8 cellular contexts compared by ENCODE assay signal in genomic region chr1:28371011-28371378, GRCh38. TPM values are rescaled to one million over a fixed set of nuclear protein-coding genes. Genes with fewer than 3 reads are reported as not detected.
DNase-seq lines count a peak whose midpoint lies in the region; ATAC-seq and TF ChIP-seq lines count a peak whose summit lies in the region.

No MANE protein-coding gene starts in this region.

- ATAC-seq in heart left ventricle (no peak), upper lobe of right lung (no peak), left lung (no peak)

- DNase-seq in heart left ventricle = no peak
- DNase-seq in right atrium auricular region (ENCODE audit: low spot score) = no peak
- no peak for DNase-seq in activated T-helper 1 cell treated with anti-CD3 and anti-CD28 coated beads, Interleukin-12 subunit alpha, Interleukin-12 subunit beta, Interleukin-2, Interleukin-4 antibody, amounts not matched to agents 30 ng/mL and 10 ng/mL and 1 ng/mL, durations not matched to agents 14 hours and 24 hours and 36 hours (ENCODE audit: low spot score)
- DNase-seq in upper lobe of right lung = no peak
- DNase-seq in NCI-H2196 treated with DMSO at 0.1 percent for 48 hours (lab: John Stamatoyannopoulos, UW; ENCODE audit: unreplicated experiment) = no peak
- no peak for DNase-seq in caudate nucleus (lab: John Stamatoyannopoulos, UW)
- no peak for DNase-seq in left lung

- TF ChIP-seq CTCF in heart left ventricle (IDR thresholded peaks at IDR 0.05) (no peak), right atrium auricular region (IDR thresholded peaks at IDR 0.05) (no peak), upper lobe of right lung (IDR thresholded peaks at IDR 0.05) (no peak), left lung (IDR thresholded peaks at IDR 0.05) (no peak)

- no peaks in the 10 kb centered on the region for H3K36me3 Mint-ChIP-seq in activated T-helper 1 cell treated with anti-CD3 and anti-CD28 coated beads, Interleukin-12 subunit alpha, Interleukin-12 subunit beta, Interleukin-2, Interleukin-4 antibody, amounts not matched to agents 30 ng/mL and 10 ng/mL and 1 ng/mL, durations not matched to agents 14 hours and 24 hours and 36 hours (ENCODE audit: low read depth)

- H3K27ac Mint-ChIP-seq in activated T-helper 1 cell treated with anti-CD3 and anti-CD28 coated beads, Interleukin-12 subunit alpha, Interleukin-12 subunit beta, Interleukin-2, Interleukin-4 antibody, amounts not matched to agents 30 ng/mL and 10 ng/mL and 1 ng/mL, durations not matched to agents 14 hours and 24 hours and 36 hours = no peak overlapping the region

- H3K27me3 ChIP-seq in heart left ventricle (no peaks in the 10 kb centered on the region), right atrium auricular region (no peaks in the 10 kb centered on the region), iPS-20b (ENCODE audit: insufficient read depth, low read length) (no peaks in the 10 kb centered on the region), upper lobe of right lung (no peaks in the 10 kb centered on the region), left lung (no peaks in the 10 kb centered on the region)

- intact Hi-C loops in heart left ventricle (cut with DNase I) (loop anchor here in 1 of 10 donors (5.0 kb wide), 1 partner anchor 124 kb away; no protein-coding TSS in a partner anchor), upper lobe of right lung (cut with DNase I) (no loop called here), left lung (cut with DNase I) (no loop called here)
- intact Hi-C loops in activated T-helper 1 cell treated with anti-CD3 and anti-CD28 coated beads, Interleukin-12 subunit alpha, Interleukin-12 subunit beta, Interleukin-2, Interleukin-4 antibody, amounts not matched to agents 30 ng/mL and 10 ng/mL and 1 ng/mL, durations not matched to agents 14 hours and 24 hours and 36 hours (cut with micrococcal nuclease) = no loop called here

- peak overlapping the region; percentile 91 for H3K4me3 Mint-ChIP-seq in activated T-helper 1 cell treated with anti-CD3 and anti-CD28 coated beads, Interleukin-12 subunit alpha, Interleukin-12 subunit beta, Interleukin-2, Interleukin-4 antibody, amounts not matched to agents 30 ng/mL and 10 ng/mL and 1 ng/mL, durations not matched to agents 14 hours and 24 hours and 36 hours

- H3K9ac ChIP-seq in iPS-20b (ENCODE audit: low read depth, low read length) = peak overlapping the region; percentile 90; the same call in 1 of the 2 replicates

- TF ChIP-seq POLR2A in heart left ventricle (IDR thresholded peaks at IDR 0.05) = no peak

- WGBS in heart left ventricle, 4 donors = 88 to 93% (median 90%) methylated on average over 5 of the region's 5 CpGs

- H3K9me3 ChIP-seq in heart left ventricle (no peaks in the 10 kb centered on the region), right atrium auricular region (no peaks in the 10 kb centered on the region), iPS-20b (ENCODE audit: insufficient read depth, low read depth, low read length) (no peaks in the 10 kb centered on the region), upper lobe of right lung (no peaks in the 10 kb centered on the region), left lung (no peaks in the 10 kb centered on the region)

- peaks cover 0 to 35% (median 15%) of the 10 kb centered on the region in 12 donors for H3K4me1 ChIP-seq in heart left ventricle
- peaks cover 0 to 17% of the 10 kb centered on the region in 2 donors for H3K4me1 ChIP-seq in right atrium auricular region
- peaks cover 8% of the 10 kb centered on the region; the same call in 1 of the 2 replicates for H3K4me1 ChIP-seq in iPS-20b (ENCODE audit: insufficient read depth, low read length)
- peaks cover 10% of the 10 kb centered on the region for H3K4me1 ChIP-seq in upper lobe of right lung
- H3K4me1 ChIP-seq in left lung = peaks cover 14 to 36% of the 10 kb centered on the region in 2 donors

- H3K9me3 Mint-ChIP-seq in activated T-helper 1 cell treated with anti-CD3 and anti-CD28 coated beads, Interleukin-12 subunit alpha, Interleukin-12 subunit beta, Interleukin-2, Interleukin-4 antibody, amounts not matched to agents 30 ng/mL and 10 ng/mL and 1 ng/mL, durations not matched to agents 14 hours and 24 hours and 36 hours = no peaks in the 10 kb centered on the region

- peaks cover 38% of the 10 kb centered on the region for H3K4me1 Mint-ChIP-seq in activated T-helper 1 cell treated with anti-CD3 and anti-CD28 coated beads, Interleukin-12 subunit alpha, Interleukin-12 subunit beta, Interleukin-2, Interleukin-4 antibody, amounts not matched to agents 30 ng/mL and 10 ng/mL and 1 ng/mL, durations not matched to agents 14 hours and 24 hours and 36 hours (ENCODE audit: low read depth)

- H3K36me3 ChIP-seq in heart left ventricle = no peaks in the 10 kb centered on the region
- no peaks in the 10 kb centered on the region for H3K36me3 ChIP-seq in right atrium auricular region
- peaks cover 6% of the 10 kb centered on the region; the same call in 1 of the 2 replicates for H3K36me3 ChIP-seq in iPS-20b (ENCODE audit: insufficient read depth, low read depth, low read length)
- no peaks in the 10 kb centered on the region for H3K36me3 ChIP-seq in upper lobe of right lung
- H3K36me3 ChIP-seq in left lung = no peaks in the 10 kb centered on the region

- H3K27ac ChIP-seq in heart left ventricle (peak overlapping the region in 1 of 12 donors; percentile 96), right atrium auricular region (no peak overlapping the region), iPS-20b (ENCODE audit: low read length) (no peak overlapping the region), upper lobe of right lung (no peak overlapping the region), caudate nucleus (ENCODE audit: low read depth, low read length) (no peak overlapping the region), left lung (no peak overlapping the region)

- no peaks in the 10 kb centered on the region for H3K27me3 Mint-ChIP-seq in activated T-helper 1 cell treated with anti-CD3 and anti-CD28 coated beads, Interleukin-12 subunit alpha, Interleukin-12 subunit beta, Interleukin-2, Interleukin-4 antibody, amounts not matched to agents 30 ng/mL and 10 ng/mL and 1 ng/mL, durations not matched to agents 14 hours and 24 hours and 36 hours (ENCODE audit: insufficient read depth)

- H3K4me3 ChIP-seq in heart left ventricle (peak overlapping the region in 8 of 12 donors; percentile 74 to 98 (median 86)), right atrium auricular region (no peak overlapping the region), iPS-20b (ENCODE audit: low read length) (peak overlapping the region; percentile 79; the same call in 1 of the 2 replicates), upper lobe of right lung (peak overlapping the region; percentile 92), left lung (peak overlapping the region in 1 of 2 donors; percentile 87)

RNA-seq across cellular contexts. Expression of gene PHACTR4, which starts 1.5 kb away (rescaled TPM):
- total RNA-seq in heart left ventricle (10 to 100 TPM; 13.6 to 30.5 (median 19.0) TPM), right atrium auricular region (10 to 100 TPM; 15.8 to 22.4 TPM), upper lobe of right lung (43.2 TPM), left lung (10 to 100 TPM; 39.7 to 40.6 TPM)
- 10 to 100 TPM; 15.9 to 28.8 TPM for polyA plus RNA-seq in heart left ventricle
- total RNA-seq in activated T-helper 1 cell treated with anti-CD3 and anti-CD28 coated beads, Interleukin-12 subunit alpha, Interleukin-12 subunit beta, Interleukin-2, Interleukin-4 antibody, amounts not matched to agents 30 ng/mL and 10 ng/mL and 1 ng/mL, durations not matched to agents 14 hours and 24 hours and 36 hours = 28.9 and 31.8 TPM in 2 replicates

RNA-seq across cellular contexts. Expression of gene MED18, which starts 42.2 kb away (rescaled TPM):
- 10 to 100 TPM in 6 of 9 donors, 1 to 10 TPM in 3; 7.1 to 17.2 (median 11.5) TPM for total RNA-seq in heart left ventricle
- polyA plus RNA-seq in heart left ventricle = 10 to 100 TPM; 10.7 to 14.2 TPM
- total RNA-seq in right atrium auricular region = 1 to 10 TPM; 5.8 to 6.4 TPM
- 19.5 and 21.5 TPM in 2 replicates for total RNA-seq in activated T-helper 1 cell treated with anti-CD3 and anti-CD28 coated beads, Interleukin-12 subunit alpha, Interleukin-12 subunit beta, Interleukin-2, Interleukin-4 antibody, amounts not matched to agents 30 ng/mL and 10 ng/mL and 1 ng/mL, durations not matched to agents 14 hours and 24 hours and 36 hours
- total RNA-seq in upper lobe of right lung = 14.0 TPM
- 10 to 100 TPM; 13.2 to 16.6 TPM for total RNA-seq in left lung

Comparison
In these comparisons a context has a peak if more than half of its experiments do, and no peak if none do; other contexts are left out.
1. H3K4me3 ChIP-seq: peak in heart left ventricle (8 of 12), iPS-20b (single experiment) and upper lobe of right lung (single experiment); none in right atrium auricular region (0 of 2).